Comparison of ENCODE assay signal across 1 cellular context in the genomic region with DNA sequence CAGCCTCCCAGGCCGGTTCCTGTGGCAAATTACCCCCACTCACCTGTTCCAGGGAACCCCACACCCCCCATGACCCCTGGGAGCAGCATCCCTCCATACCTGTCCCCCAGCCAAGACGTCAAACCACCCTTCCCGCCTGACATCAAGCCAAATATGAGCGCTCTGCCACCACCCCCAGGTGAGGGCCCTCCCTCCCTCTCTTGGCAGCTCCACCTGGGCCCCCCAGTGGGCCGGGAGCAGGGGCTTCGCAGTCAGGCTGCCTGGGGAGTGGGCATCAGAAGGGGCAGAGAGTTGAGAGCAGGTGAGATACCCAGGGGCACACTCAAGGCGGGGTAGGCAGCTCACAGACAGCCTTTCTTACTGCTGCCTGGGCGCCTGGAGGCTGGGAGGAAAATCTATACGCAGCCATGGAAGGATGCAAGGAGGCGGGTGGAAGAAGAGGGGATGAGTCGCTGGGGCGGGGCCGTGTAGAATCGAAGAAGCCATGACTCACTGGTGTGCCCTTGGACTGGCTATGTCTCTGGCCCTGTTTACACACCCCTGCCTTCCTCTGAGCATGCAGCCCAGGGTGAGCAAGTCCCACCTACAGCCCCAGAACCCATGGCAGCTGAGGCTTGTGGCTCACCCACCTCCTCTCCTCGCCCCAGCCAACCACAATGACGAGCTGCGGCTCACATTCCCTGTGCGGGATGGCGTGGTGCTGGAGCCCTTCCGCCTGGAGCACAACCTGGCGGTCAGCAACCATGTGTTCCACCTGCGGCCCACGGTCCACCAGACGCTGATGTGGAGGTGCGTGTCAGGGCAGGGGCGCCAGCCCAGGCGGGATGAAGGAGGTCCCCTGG.
TF ChIP-seq lines count a peak whose summit lies in the region.

No MANE protein-coding gene starts in this region.

TF ChIP-seq in IMR-90, 13 proteins besides CTCF, POLR2A, EP300 and RAD21 (continued from another document):
- TF ChIP-seq, protein P1, sequence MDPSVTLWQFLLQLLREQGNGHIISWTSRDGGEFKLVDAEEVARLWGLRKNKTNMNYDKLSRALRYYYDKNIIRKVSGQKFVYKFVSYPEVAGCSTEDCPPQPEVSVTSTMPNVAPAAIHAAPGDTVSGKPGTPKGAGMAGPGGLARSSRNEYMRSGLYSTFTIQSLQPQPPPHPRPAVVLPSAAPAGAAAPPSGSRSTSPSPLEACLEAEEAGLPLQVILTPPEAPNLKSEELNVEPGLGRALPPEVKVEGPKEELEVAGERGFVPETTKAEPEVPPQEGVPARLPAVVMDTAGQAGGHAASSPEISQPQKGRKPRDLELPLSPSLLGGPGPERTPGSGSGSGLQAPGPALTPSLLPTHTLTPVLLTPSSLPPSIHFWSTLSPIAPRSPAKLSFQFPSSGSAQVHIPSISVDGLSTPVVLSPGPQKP (IDR thresholded peaks at IDR 0.05; ENCODE audit: borderline replicate concordance, low read depth, low read length): no peak
- no peak for TF ChIP-seq SMC3 (IDR thresholded peaks at IDR 0.05; ENCODE audit: low read depth, low read length)
- TF ChIP-seq MAFK (IDR thresholded peaks at IDR 0.05; ENCODE audit: low read depth, low read length): 0 out of 2 replicates have a peak, but pooled peaks have one; percentile 9
- TF ChIP-seq NFE2L2 (IDR thresholded peaks at IDR 0.05; ENCODE audit: low read depth, low read length): no peak
- peak; percentile 86 for TF ChIP-seq FOS (IDR thresholded peaks at IDR 0.05; ENCODE audit: low read depth, low read length)
TF ChIP-seq in IMR-90: peak in this region for 7.
